ENCODE assay signal across 28 cellular contexts in the genomic region with DNA sequence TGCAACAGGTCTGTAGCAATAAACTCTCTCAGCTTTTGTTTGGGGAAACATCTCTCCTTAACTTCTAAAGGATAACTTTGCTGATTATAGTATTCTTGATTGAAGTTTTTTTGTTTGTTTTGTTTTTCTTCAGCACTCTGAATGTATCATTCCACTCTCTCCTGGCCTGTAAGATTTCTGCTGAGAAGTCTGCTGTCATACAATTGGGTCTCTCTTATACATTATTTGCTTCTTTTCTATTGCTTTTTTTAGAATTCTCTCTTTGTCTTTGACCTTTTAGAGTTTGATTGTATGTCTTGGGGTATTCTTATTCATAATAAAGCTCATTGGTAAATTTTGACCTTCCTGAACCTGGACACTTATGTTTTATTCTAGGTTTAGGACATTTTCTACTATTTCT.
"Had no signal": no experiment of that assay in that cellular context is flagged by ENCODE, and none has a peak within 500 bp of the region (broad histone marks: within the 10 kb centered on the region; RNA-seq: fewer than 3 reads in every experiment).

No MANE protein-coding gene starts in this region.

- H3K27me3 ChIP-seq: esophagus squamous epithelium, gastrocnemius medialis, heart right ventricle, left lung had no signal

- H3K4me1 Mint-ChIP-seq: endodermal cell, mesothelial cell of epicardium had no signal

- FAIRE-seq: endometrium, islet of Langerhans, keratinocyte had no signal

- H3K27ac ChIP-seq: epithelial cell of prostate, esophagus squamous epithelium, gastrocnemius medialis, heart right ventricle, left lung, lower lobe of right lung had no signal

- H3K4me1 ChIP-seq: esophagus squamous epithelium, gastrocnemius medialis, heart right ventricle, left lung, lower lobe of right lung had no signal

- H3K4me3 ChIP-seq: esophagus squamous epithelium, gastrocnemius medialis, heart right ventricle, left lung, lower lobe of right lung, mucosa of descending colon had no signal

- DNase-seq: cortex of kidney; effector CD8-positive, alpha-beta T cell; effector memory CD8-positive, alpha-beta T cell; endodermal cell; erythroblast; esophagus squamous epithelium; foreskin fibroblast; foreskin melanocyte; gastrocnemius medialis; glutamatergic neuron; head of caudate nucleus; heart right ventricle; hippocampal formation; left cardiac atrium; left lung; left ventricle myocardium superior; lower lobe of right lung; mesenchymal stem cell; mucosa of descending colon; naive B cell; naive thymus-derived CD8-positive, alpha-beta T cell had no signal

- H3K9me3 ChIP-seq: gastrocnemius medialis had no signal

- H3K36me3 Mint-ChIP-seq: mesothelial cell of epicardium had no signal

- H3K27ac Mint-ChIP-seq: dendritic cell treated with granulocyte-macrophage colony-stimulating factor and Interleukin-4, amounts not matched to agents 40 ng/mL and 50 ng/mL, for 4 days; effector memory CD8-positive, alpha-beta T cell; endodermal cell; mesothelial cell of epicardium; naive B cell; naive thymus-derived CD8-positive, alpha-beta T cell had no signal

- H3K27me3 Mint-ChIP-seq: dendritic cell treated with granulocyte-macrophage colony-stimulating factor and Interleukin-4, amounts not matched to agents 40 ng/mL and 50 ng/mL, for 4 days; effector memory CD8-positive, alpha-beta T cell; naive B cell; naive thymus-derived CD8-positive, alpha-beta T cell had no signal

- H3K4me3 Mint-ChIP-seq: dendritic cell treated with granulocyte-macrophage colony-stimulating factor and Interleukin-4, amounts not matched to agents 40 ng/mL and 50 ng/mL, for 4 days; effector memory CD8-positive, alpha-beta T cell; endodermal cell; mesothelial cell of epicardium; naive thymus-derived CD8-positive, alpha-beta T cell had no signal

- ATAC-seq: effector memory CD8-positive, alpha-beta T cell; esophagus mucosa; gastrocnemius medialis; heart right ventricle; left cardiac atrium; left lung; left ventricle myocardium superior; lower lobe of right lung; mucosa of descending colon; naive thymus-derived CD8-positive, alpha-beta T cell had no signal

- H3K36me3 ChIP-seq: esophagus squamous epithelium, gastrocnemius medialis, heart right ventricle, left lung, lower lobe of right lung had no signal
